In the genomic region with DNA sequence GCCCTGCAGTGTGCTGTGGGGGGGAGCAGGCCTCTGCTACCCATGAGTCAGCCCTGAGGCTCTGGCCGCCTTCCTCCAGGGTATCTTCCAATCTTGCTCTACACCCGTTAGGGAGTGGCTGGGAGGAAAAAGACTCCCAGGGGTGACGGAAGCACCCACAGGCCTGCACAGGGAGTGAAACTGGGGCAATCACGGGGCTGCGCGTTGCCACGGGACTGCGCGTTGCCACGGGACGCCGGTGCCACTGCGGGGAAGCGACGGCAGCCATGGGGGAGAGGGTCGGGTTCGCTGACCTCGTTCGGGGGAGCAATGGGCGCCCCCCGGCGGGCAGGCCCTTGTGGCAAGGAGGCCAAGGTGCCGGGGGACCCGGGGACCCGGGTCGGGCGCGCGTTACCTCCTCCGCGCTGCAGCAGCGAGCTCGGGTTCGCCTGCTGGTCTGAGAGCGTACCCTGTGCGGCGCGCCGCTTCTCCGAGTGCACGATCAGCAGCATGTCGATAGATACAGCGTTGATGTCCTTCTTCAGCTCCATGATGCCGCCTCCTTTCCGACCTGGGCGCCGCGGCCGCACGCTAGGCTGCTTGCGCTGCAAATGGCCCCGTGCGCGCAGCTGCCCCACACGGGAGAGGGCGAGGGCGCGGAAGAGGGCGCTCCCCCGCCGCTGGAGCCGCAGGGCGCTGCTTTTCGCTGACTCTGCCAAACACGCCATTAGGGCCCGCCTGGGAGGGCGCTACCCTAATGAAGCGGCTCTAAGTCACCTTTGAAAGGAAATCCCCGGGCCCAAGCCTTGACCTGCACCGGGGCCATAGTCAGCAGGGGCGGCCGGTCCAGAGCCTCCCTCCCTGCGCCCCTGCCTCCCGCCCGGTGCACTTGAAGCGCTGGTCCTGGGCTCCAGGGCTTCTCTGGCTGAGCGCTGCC, we compare ENCODE assay signal across 8 cellular contexts. TPM values are rescaled to one million over a fixed set of nuclear protein-coding genes. Genes with fewer than 3 reads are reported as not detected.
DNase-seq lines count a peak whose midpoint lies in the region; ATAC-seq and TF ChIP-seq lines count a peak whose summit lies in the region.

Gene KY (minus strand): TSS at position 592 of the 916 bp plus-strand sequence. CDS start 62 bp downstream, at position 530.

- H3K27me3 Mint-ChIP-seq in T-helper 2 cell treated with Interferon-gamma antibody and Interleukin-4, amounts not matched to agents 5 μg/mL and 100 μg/mL, for 36 hours (ENCODE audit: low read depth), result peaks cover 24% of the 10 kb centered on the region

- no peak within 1 kb of the TSS for H3K9ac ChIP-seq in HUES6 (ENCODE audit: low read length)

- H3K27me3 ChIP-seq in AG04450 (ENCODE audit: control insufficient read depth, insufficient read depth, low read length) (peaks cover 5% of the 10 kb centered on the region), HUES6 (ENCODE audit: control insufficient read depth, insufficient read depth, low read length) (peaks cover 100% of the 10 kb centered on the region)

- no peak within 1 kb of the TSS for H3K27ac Mint-ChIP-seq in T-helper 2 cell treated with Interferon-gamma antibody and Interleukin-4, amounts not matched to agents 5 μg/mL and 100 μg/mL, for 36 hours

- H3K4me1 ChIP-seq in HUES6 (ENCODE audit: control insufficient read depth, insufficient read depth, low read length), result peaks cover 8% of the 10 kb centered on the region

- no peaks in the 10 kb centered on the region for H3K9me3 Mint-ChIP-seq in T-helper 2 cell treated with Interferon-gamma antibody and Interleukin-4, amounts not matched to agents 5 μg/mL and 100 μg/mL, for 36 hours

- DNase-seq in AG04450 (ENCODE audit: low read depth, low spot score) (no peak), astrocyte of the cerebellum (ENCODE audit: low read depth) (no peak), hippocampal formation (lab: John Stamatoyannopoulos, UW) (peak; percentile 54 to 58), putamen (ENCODE audit: low spot score) (peak; percentile 57)
- no peak for DNase-seq in T-helper 2 cell treated with Interferon-gamma antibody and Interleukin-4, amounts not matched to agents 5 μg/mL and 100 μg/mL, for 36 hours (ENCODE audit: low spot score)

- ATAC-seq in activated CD4-positive, CD25-positive, alpha-beta regulatory T cell treated with anti-CD3 and anti-CD28 coated beads, Interleukin-2, amount 50 U/mL, for 24 hours, result no peak
- ATAC-seq in HG03159 (IDR thresholded peaks at IDR 0.05; ENCODE audit: unreplicated experiment), result no peak

- no peak within 1 kb of the TSS for H3K27ac ChIP-seq in AG04450 (ENCODE audit: low read depth, low read length)
- no peak within 1 kb of the TSS for H3K27ac ChIP-seq in HUES6 (ENCODE audit: low read depth, low read length)

- no peaks in the 10 kb centered on the region for H3K36me3 ChIP-seq in HUES6 (ENCODE audit: control insufficient read depth, insufficient read depth, low read length)

- CTCF ChIA-PET in AG04450 (lab: Charles Lee), result interaction anchor here (1.3 to 3.1 kb wide), 4 partner anchors 10 to 438 kb away, joined by 3 to 22 read pairs (median 10); no protein-coding TSS in a partner anchor

- POLR2A ChIA-PET in AG04450 (lab: Yijun Ruan, JAX), result interaction anchor here (1.0 kb wide), 1 partner anchor 35 kb away, joined by 4 read pairs; no protein-coding TSS in a partner anchor

- H3K4me3 Mint-ChIP-seq in T-helper 2 cell treated with Interferon-gamma antibody and Interleukin-4, amounts not matched to agents 5 μg/mL and 100 μg/mL, for 36 hours, result no peak within 1 kb of the TSS

- H3K4me3 ChIP-seq in AG04450 (ENCODE audit: low read depth, low read length) (peak within 1 kb of the TSS; percentile 58), HUES6 (ENCODE audit: low read depth, low read length) (peak within 1 kb of the TSS; percentile 56), astrocyte of the cerebellum (ENCODE audit: low read depth, low read length) (peak within 1 kb of the TSS; percentile 46)

- TF ChIP-seq CTCF in AG04450 (IDR thresholded peaks at IDR 0.05; ENCODE audit: low read depth, low read length) (peak; percentile 29; the same call in 1 of the 2 replicates), astrocyte of the cerebellum (IDR thresholded peaks at IDR 0.05; ENCODE audit: low read depth, low read length, missing control alignments) (no peak)

- H3K9me3 ChIP-seq in AG04450 (ENCODE audit: control insufficient read depth, insufficient read depth, low read length), result no peaks in the 10 kb centered on the region
- no peaks in the 10 kb centered on the region for H3K9me3 ChIP-seq in HUES6 (ENCODE audit: control insufficient read depth, insufficient read depth, low read depth, low read length)

- no peaks in the 10 kb centered on the region for H3K36me3 Mint-ChIP-seq in T-helper 2 cell treated with Interferon-gamma antibody and Interleukin-4, amounts not matched to agents 5 μg/mL and 100 μg/mL, for 36 hours (ENCODE audit: low read depth)

- no peaks in the 10 kb centered on the region for H3K4me1 Mint-ChIP-seq in T-helper 2 cell treated with Interferon-gamma antibody and Interleukin-4, amounts not matched to agents 5 μg/mL and 100 μg/mL, for 36 hours (ENCODE audit: low read depth)

- in situ Hi-C loops in astrocyte of the cerebellum (cut with HindIII; ENCODE audit: low sequenced_read_pairs), result no loop called here

RNA-seq across cellular contexts. Expression of gene KY, which starts in this region (rescaled TPM):
- 0.04 and 0.09 TPM in 2 replicates for polyA plus RNA-seq in AG04450 (2011; rRNA removed)
- polyA minus RNA-seq in AG04450 (2011; rRNA and poly(A)+ RNA removed), result not detected in 2 replicates

Comparison
In these comparisons a context has a peak if more than half of its experiments do, and no peak if none do; other contexts are left out.
1. DNase-seq: peak in hippocampal formation (2 of 2) and putamen (single experiment); none in AG04450 (single experiment), astrocyte of the cerebellum (single experiment) and T-helper 2 cell treated with Interferon-gamma antibody and Interleukin-4, amounts not matched to agents 5 μg/mL and 100 μg/mL, for 36 hours (single experiment).
2. Peak in every context shown above with its lines, with median percentiles within 50 percentile points of each other: H3K4me3 ChIP-seq.